In the genomic region with DNA sequence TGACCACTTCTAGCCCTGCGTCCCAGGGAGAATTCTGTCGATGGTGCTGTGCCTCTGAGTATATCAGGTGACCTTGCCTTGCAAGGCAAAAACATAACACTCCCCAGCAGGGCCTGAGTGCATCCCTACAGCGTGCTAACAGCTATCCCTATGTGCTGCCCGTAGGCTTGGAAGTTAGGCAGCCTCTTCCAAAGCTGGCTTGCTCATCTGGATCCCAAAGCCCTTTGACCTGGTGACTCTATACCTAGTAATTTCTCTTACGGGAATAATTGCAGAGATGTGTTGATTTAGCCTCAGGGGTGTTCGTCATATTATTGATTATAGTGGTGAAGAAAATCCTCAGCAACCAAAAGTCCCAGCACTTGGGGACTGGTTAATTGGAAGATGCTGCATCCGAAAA, we compare ENCODE assay signal across 17 cellular contexts. TPM values are rescaled to one million over a fixed set of nuclear protein-coding genes. Genes with fewer than 3 reads are reported as not detected.
A peak's percentile ranks its signal among the peaks of the same experiment; 100 is the strongest.
DNase-seq lines count a peak whose midpoint lies in the region; ATAC-seq and TF ChIP-seq lines count a peak whose summit lies in the region.
"Had no signal": no experiment of that assay in that cellular context is flagged by ENCODE, and none has a peak within 500 bp of the region (broad histone marks: within the 10 kb centered on the region; RNA-seq: fewer than 3 reads in every experiment).

No MANE protein-coding gene starts in this region.

- 0 out of 2 replicates have a peak, but pooled peaks have one; percentile 10 for ATAC-seq in HCT116
- ATAC-seq in PC-3, result peak; percentile 37; the same call in 1 of the 2 replicates
- no peak for ATAC-seq in omental fat pad (ENCODE audit: low FRiP score)

- peaks cover 2% of the 10 kb centered on the region for H3K36me3 Mint-ChIP-seq in progenitor cell of endocrine pancreas (ENCODE audit: insufficient read depth)
- H3K36me3 Mint-ChIP-seq: CD4-positive, CD25-positive, alpha-beta regulatory T cell; IgD-negative memory B cell had no signal

- H3K9me3 ChIP-seq in HCT116 (ENCODE audit: control insufficient read depth in 1 of 2, insufficient read depth in 1 of 2, low read depth in 1 of 2, low read length in 2 of 2), result no peaks in the 10 kb centered on the region
- no peaks in the 10 kb centered on the region for H3K9me3 ChIP-seq in PC-3 (ENCODE audit: low read length)
- no peaks in the 10 kb centered on the region for H3K9me3 ChIP-seq in esophagus muscularis mucosa
- H3K9me3 ChIP-seq: Peyer's patch had no signal

- POLR2A ChIA-PET in HCT116 (lab: Charles Lee), result no interaction called here
- POLR2A ChIA-PET in PC-3 (lab: Charles Lee; ENCODE audit: unreplicated experiment), result no interaction called here

- no peaks in the 10 kb centered on the region for H3K36me3 ChIP-seq in HCT116 (ENCODE audit: control insufficient read depth in 1 of 2, insufficient read depth in 2 of 2, low read length in 2 of 2)
- no peaks in the 10 kb centered on the region for H3K36me3 ChIP-seq in PC-3 (ENCODE audit: low read depth, low read length)
- H3K36me3 ChIP-seq in esophagus muscularis mucosa, result peaks cover 0 to 13% (median 0%) of the 10 kb centered on the region in 4 donors

- no peak for TF ChIP-seq RAD21 in HCT116 (IDR thresholded peaks at IDR 0.05; ENCODE audit: low read depth)

- H3K9ac ChIP-seq in HCT116 (ENCODE audit: low read length) (no peak overlapping the region), PC-3 (ENCODE audit: low read length) (no peak overlapping the region)

- no peaks in the 10 kb centered on the region for H3F3A ChIP-seq in PC-3 (ENCODE audit: low read length, unreplicated experiment)

- H2AFZ ChIP-seq in HCT116 (ENCODE audit: low read depth, low read length, poor library complexity, severe bottlenecking), result no peak overlapping the region
- H2AFZ ChIP-seq in PC-3 (ENCODE audit: low read length), result no peak overlapping the region

- CTCF ChIA-PET in HCT116 (lab: Charles Lee) (interaction anchor here (1.0 kb wide), 1 partner anchor 56 kb away, joined by 3 read pairs; no protein-coding TSS in a partner anchor), PC-3 (lab: Charles Lee) (interaction anchor here (0.5 kb wide), 1 partner anchor 81 kb away, joined by 6 read pairs; no protein-coding TSS in a partner anchor)

- H3K4me1 Mint-ChIP-seq in progenitor cell of endocrine pancreas (ENCODE audit: low read depth), result peaks cover 6% of the 10 kb centered on the region
- H3K4me1 Mint-ChIP-seq: CD4-positive, CD25-positive, alpha-beta regulatory T cell; IgD-negative memory B cell had no signal

- H3K9me3 Mint-ChIP-seq in progenitor cell of endocrine pancreas (ENCODE audit: low read depth), result no peaks in the 10 kb centered on the region
- H3K9me3 Mint-ChIP-seq: CD4-positive, CD25-positive, alpha-beta regulatory T cell; IgD-negative memory B cell had no signal

- H3K4me3 ChIP-seq in HCT116 (replicated peaks in 1 of 2; ENCODE audit: low read depth in 1 of 2, low read length in 2 of 2), result no peak overlapping the region
- H3K4me3 ChIP-seq in PC-3 (ENCODE audit: low read length), result no peak overlapping the region
- no peak overlapping the region for H3K4me3 ChIP-seq in epithelial cell of esophagus (ENCODE audit: low read length)
- H3K4me3 ChIP-seq in esophagus muscularis mucosa, result no peak overlapping the region
- H3K4me3 ChIP-seq: Peyer's patch had no signal

- WGBS in esophagus muscularis mucosa, result 83% methylated on average over 7 of the region's 7 CpGs

- intact Hi-C loops in HCT116 (cut with micrococcal nuclease), result no loop called here
- intact Hi-C loops in PC-3 (cut with micrococcal nuclease), result no loop called here
- intact Hi-C loops in esophagus muscularis mucosa (cut with DNase I), result no loop called here

- TF ChIP-seq POLR2A in HCT116 (IDR thresholded peaks at IDR 0.05; ENCODE audit: borderline replicate concordance, extremely low read depth, insufficient read depth, insufficient read length), result no peak
- TF ChIP-seq POLR2A in esophagus muscularis mucosa (IDR thresholded peaks at IDR 0.05; ENCODE audit: low read depth), result no peak

- TF ChIP-seq CTCF in HCT116 (IDR thresholded peaks at IDR 0.05 in 2 of 3, conservative IDR thresholded peaks at IDR 0.05 in 1 of 3; ENCODE audit: borderline replicate concordance in 1 of 3, insufficient read depth in 1 of 3, low read depth in 2 of 3, low read length in 2 of 3), result no peak
- TF ChIP-seq CTCF in PC-3 (conservative IDR thresholded peaks at IDR 0.05; ENCODE audit: low read depth, low read length), result no peak
- no peak for TF ChIP-seq CTCF in epithelial cell of esophagus (IDR thresholded peaks at IDR 0.05; ENCODE audit: insufficient read depth, low read depth, low read length, missing control alignments)
- no peak for TF ChIP-seq CTCF in progenitor cell of endocrine pancreas (IDR thresholded peaks at IDR 0.05; ENCODE audit: unreplicated experiment)
- TF ChIP-seq CTCF in omental fat pad (IDR thresholded peaks at IDR 0.05), result no peak
- no peak for TF ChIP-seq CTCF in esophagus muscularis mucosa (IDR thresholded peaks at IDR 0.05)

- TF ChIP-seq EP300 in esophagus muscularis mucosa (IDR thresholded peaks at IDR 0.05), result no peak

- 0 out of 2 replicates have a peak, but pooled peaks cover 6% of the 10 kb centered on the region for H3K79me2 ChIP-seq in HCT116 (ENCODE audit: insufficient read depth, low read length)
- no peaks in the 10 kb centered on the region for H3K79me2 ChIP-seq in PC-3 (ENCODE audit: low read length)

- H3K27ac Mint-ChIP-seq in progenitor cell of endocrine pancreas, result peak overlapping the region; percentile 29
- H3K27ac Mint-ChIP-seq: CD4-positive, CD25-positive, alpha-beta regulatory T cell had no signal

- H4K20me1 ChIP-seq in HCT116 (ENCODE audit: insufficient read depth) (no peaks in the 10 kb centered on the region), PC-3 (ENCODE audit: low read length) (no peaks in the 10 kb centered on the region)

- no peaks in the 10 kb centered on the region for H3K27me3 Mint-ChIP-seq in progenitor cell of endocrine pancreas
- H3K27me3 Mint-ChIP-seq: IgD-negative memory B cell had no signal

- no TSS peak for BruUV-seq in HCT116 (replicated peaks; lab: Mats Ljungman, UMichigan)
- BruUV-seq in PC-3 (replicated peaks; lab: Mats Ljungman, UMichigan), result no TSS peak

- DNase-seq in HCT116 (ENCODE audit: low read depth, low spot score), result peak; percentile 12
- DNase-seq in PC-3, result peak; percentile 15
- DNase-seq in epithelial cell of esophagus (ENCODE audit: low read depth), result peak; percentile 62
- no peak for DNase-seq in progenitor cell of endocrine pancreas (ENCODE audit: low spot score, unreplicated experiment)
- DNase-seq in omental fat pad (ENCODE audit: low spot score), result no peak
- no peak for DNase-seq in activated gamma-delta T cell treated with Interleukin-2 at 50 U/mL for 16 hours
- no peak for DNase-seq in esophagus muscularis mucosa (ENCODE audit: extremely low spot score)
- DNase-seq: ACHN; CD4-positive, CD25-positive, alpha-beta regulatory T cell; DND-41; NCI-H446; NCI-H748 treated with DMSO at 0.1 percent for 48 hours; Peyer's patch; SHP77 treated with DMSO at 0.1 percent for 48 hours had no signal

- H3K27ac ChIP-seq in HCT116 (ENCODE audit: low read depth, low read length) (no peak overlapping the region), PC-3 (ENCODE audit: low read length) (no peak overlapping the region), esophagus muscularis mucosa (replicated peaks in 1 of 4) (peak overlapping the region in 2 of 4 donors; percentile 65 to 76)
- H3K27ac ChIP-seq: Peyer's patch had no signal

- RAD21 ChIA-PET in HCT116 (lab: Charles Lee; ENCODE audit: low non-redundant PET in 1 of 2, low total read pairs in 2 of 2, uncharacterized antibody in 2 of 2, unreplicated experiment in 2 of 2), result no interaction called here

- H3K4me1 ChIP-seq in HCT116 (ENCODE audit: control insufficient read depth in 1 of 2, insufficient read depth in 2 of 2, low read length in 2 of 2) (peaks cover 37 to 40% of the 10 kb centered on the region in 2 experiments), PC-3 (ENCODE audit: insufficient read depth, low read length) (peaks cover 7% of the 10 kb centered on the region; the same call in 1 of the 2 replicates), esophagus muscularis mucosa (peaks cover 2 to 40% (median 36%) of the 10 kb centered on the region in 4 donors)
- H3K4me1 ChIP-seq: Peyer's patch had no signal

- H3K4me2 ChIP-seq in HCT116 (ENCODE audit: low read length) (peak overlapping the region; percentile 37), PC-3 (ENCODE audit: low read length) (no peak overlapping the region)

- H3K9me2 ChIP-seq in HCT116 (ENCODE audit: insufficient read depth), result no peaks in the 10 kb centered on the region
- H3K9me2 ChIP-seq in PC-3 (replicated peaks; ENCODE audit: low read length), result no peaks in the 10 kb centered on the region

- no peak overlapping the region for H3K4me3 Mint-ChIP-seq in progenitor cell of endocrine pancreas (ENCODE audit: low read depth)
- H3K4me3 Mint-ChIP-seq: CD4-positive, CD25-positive, alpha-beta regulatory T cell; IgD-negative memory B cell had no signal

- no peaks in the 10 kb centered on the region for H3K27me3 ChIP-seq in HCT116 (ENCODE audit: insufficient read depth, low read length)
- no peaks in the 10 kb centered on the region for H3K27me3 ChIP-seq in PC-3 (ENCODE audit: low read length)
- H3K27me3 ChIP-seq in esophagus muscularis mucosa, result no peaks in the 10 kb centered on the region
- H3K27me3 ChIP-seq: Peyer's patch had no signal

TF ChIP-seq in HCT116, 20 proteins besides CTCF, POLR2A, EP300 and RAD21 (continues in another document):
- no peak for TF ChIP-seq ZNF274 (IDR thresholded peaks at IDR 0.05; ENCODE audit: low read depth, low read length)
- no peak for TF ChIP-seq EGR1 (IDR thresholded peaks at IDR 0.05; ENCODE audit: low read depth)
- TF ChIP-seq ELF1 (IDR thresholded peaks at IDR 0.05; ENCODE audit: borderline replicate concordance, low read depth), result no peak
- no peak for TF ChIP-seq TCF7L2 (IDR thresholded peaks at IDR 0.05; ENCODE audit: borderline replicate concordance, extremely low read depth, insufficient read depth, insufficient read length)

RNA-seq across cellular contexts. Expression of gene CRYBB3, which starts 32.6 kb away (rescaled TPM):
- total RNA-seq in HCT116 (2021; ENCODE audit: unreplicated experiment) (0.64 TPM), PC-3 (2014; rRNA removed) (1.2 TPM in 1 of 2 replicates, not detected in the other), progenitor cell of endocrine pancreas (0.49 and 1.0 TPM in 2 replicates), omental fat pad (not detected), esophagus muscularis mucosa (not detected)
- polyA plus RNA-seq in HCT116 (2012), result 0.38 and 0.42 TPM in 2 replicates
- total RNA-seq: CD4-positive, CD25-positive, alpha-beta regulatory T cell; H4; LHCN-M2 had no signal
- polyA plus RNA-seq: CD4-positive, CD25-positive, alpha-beta regulatory T cell; IgD-negative memory B cell had no signal

RNA-seq across cellular contexts. Expression of gene CRYBB2, which starts 52.4 kb away (rescaled TPM):
- total RNA-seq in HCT116 (2021; ENCODE audit: unreplicated experiment) (not detected), PC-3 (2014; rRNA removed) (not detected in 2 replicates), progenitor cell of endocrine pancreas (0.81 TPM in 1 of 2 replicates, not detected in the other), omental fat pad (not detected), esophagus muscularis mucosa (under 1 TPM in 1 of 4 donors, not detected in 3; 0.40 TPM)
- 0.14 TPM in 1 of 2 replicates, not detected in the other for polyA plus RNA-seq in HCT116 (2012)
- total RNA-seq: CD4-positive, CD25-positive, alpha-beta regulatory T cell; LHCN-M2 had no signal
- polyA plus RNA-seq: CD4-positive, CD25-positive, alpha-beta regulatory T cell; IgD-negative memory B cell had no signal

Comparison
In these comparisons a context has a peak if more than half of its experiments do, and no peak if none do; other contexts are left out.
1. DNase-seq: peak in HCT116 (single experiment), PC-3 (single experiment) and epithelial cell of esophagus (single experiment); none in progenitor cell of endocrine pancreas (single experiment), omental fat pad (single experiment), activated gamma-delta T cell treated with Interleukin-2 at 50 U/mL for 16 hours (single experiment) and esophagus muscularis mucosa (single experiment).